Comparison of ENCODE assay signal across 1 cellular context in genomic region chr15:92629276-92629974, GRCh38.
TF ChIP-seq lines count a peak whose summit lies in the region.

No MANE protein-coding gene starts in this region.

TF ChIP-seq in GM12878, 131 proteins besides CTCF, POLR2A, EP300 and RAD21 (continued from another document):
- TF ChIP-seq ZNF687 (IDR thresholded peaks at IDR 0.05) (peak; percentile 48; the same call in 1 of the 2 replicates), TCF3 (IDR thresholded peaks at IDR 0.05; ENCODE audit: borderline replicate concordance, insufficient read depth, low read depth, low read length) (no peak), BCLAF1 (IDR thresholded peaks at IDR 0.05) (no peak), PKNOX1 (IDR thresholded peaks at IDR 0.05) (no peak), POLR2AphosphoS5 (IDR thresholded peaks at IDR 0.05; ENCODE audit: low read length) (no peak), NBN (IDR thresholded peaks at IDR 0.05) (no peak), LARP7 (IDR thresholded peaks at IDR 0.05) (no peak), ZBED1 (IDR thresholded peaks at IDR 0.05; ENCODE audit: borderline replicate concordance) (no peak), SUPT20H (IDR thresholded peaks at IDR 0.05; ENCODE audit: borderline replicate concordance, control insufficient read depth, low read depth, low read length) (no peak), BHLHE40 (IDR thresholded peaks at IDR 0.05; ENCODE audit: borderline replicate concordance in 1 of 2, low read depth in 2 of 2, low read length in 1 of 2) (peak in 1 of 2 experiments; percentile 42; a peak in 1 of 4 replicates), BCL11A (IDR thresholded peaks at IDR 0.05; ENCODE audit: low read depth, low read length) (no peak)
